In genomic region chr2:237692601-237693079, GRCh38 we compare ENCODE assay signal across 8 cellular contexts.
A peak's percentile ranks its signal among the peaks of the same experiment; 100 is the strongest.
DNase-seq lines count a peak whose midpoint lies in the region; ATAC-seq, FAIRE-seq and TF ChIP-seq lines count a peak whose summit lies in the region.

No MANE protein-coding gene starts in this region.

- BruUV-seq in Caco-2 (replicated peaks; lab: Mats Ljungman, UMichigan): no TSS peak
- no TSS peak for BruUV-seq in K562 (replicated peaks; lab: Mats Ljungman, UMichigan)

- in situ Hi-C loops in K562 (cut with MboI): no loop called here

- DNase-seq in Caco-2 (peak in 1 of 2 experiments; percentile 16), NCI-H2227 (lab: John Stamatoyannopoulos, UW; ENCODE audit: unreplicated experiment) (peak; percentile 61), K562 (ENCODE audit: extremely low read depth in 1 of 4, low spot score in 3 of 4) (peak in 2 of 4 experiments; percentile 21 to 47), kidney glomerular epithelial cell (lab: John Stamatoyannopoulos, UW) (peak; percentile 26), DMS153 (lab: John Stamatoyannopoulos, UW) (no peak), NCI-H2196 (lab: John Stamatoyannopoulos, UW; ENCODE audit: unreplicated experiment) (no peak)
- DNase-seq in stimulated activated naive CD8-positive, alpha-beta T cell treated with anti-CD3 and anti-CD28 coated beads, Interleukin-15, amount 100 ng/mL, for 72 hours: peak in 1 of 2 donors; percentile 60

- no peaks in the 10 kb centered on the region for H3K9me1 ChIP-seq in K562 (ENCODE audit: control insufficient read depth, insufficient read depth, low read length)

- peaks cover 53% of the 10 kb centered on the region for H3K79me2 ChIP-seq in K562 (ENCODE audit: control insufficient read depth, insufficient read depth, low read length)

- CTCF ChIA-PET in Caco-2 (lab: Charles Lee) (interaction anchor here (0.7 kb wide), 1 partner anchor 98 kb away, joined by 3 read pairs; no protein-coding TSS in a partner anchor), K562 (lab: Yijun Ruan, JAX; ENCODE audit: low intra/inter-chr PET ratio) (no interaction called here)

- H3K4me2 ChIP-seq in K562 (ENCODE audit: insufficient read depth, low read length): peak overlapping the region; percentile 81

- peaks cover 19% of the 10 kb centered on the region; the same call in 1 of the 2 replicates for H3K4me1 ChIP-seq in Caco-2
- H3K4me1 ChIP-seq in K562 (replicated peaks in 1 of 2; ENCODE audit: control insufficient read depth in 2 of 2, insufficient read depth in 2 of 2, low read length in 2 of 2): peaks cover 26 to 37% of the 10 kb centered on the region in 2 experiments

- peak overlapping the region; percentile 79 for H2AFZ ChIP-seq in K562 (ENCODE audit: low read depth, low read length)

- no peaks in the 10 kb centered on the region for H3K27me3 ChIP-seq in Caco-2 (replicated peaks; ENCODE audit: control insufficient read depth, insufficient read depth, low read length)
- H3K27me3 ChIP-seq in K562 (ENCODE audit: control insufficient read depth in 2 of 2, insufficient read depth in 2 of 2, low read length in 2 of 2): no peaks in the 10 kb centered on the region

- H3K27ac ChIP-seq in K562 (ENCODE audit: extremely low read depth, low read depth, low read length): peak overlapping the region; percentile 89

- TF ChIP-seq CTCF in Caco-2 (IDR thresholded peaks at IDR 0.05; ENCODE audit: insufficient read depth in 1 of 2, low read depth in 1 of 2, low read length in 1 of 2, severe bottlenecking in 1 of 2, unreplicated experiment in 1 of 2): no peak
- TF ChIP-seq CTCF in K562 (IDR thresholded peaks at IDR 0.05 in 2 of 3, conservative IDR thresholded peaks at IDR 0.05 in 1 of 3; ENCODE audit: insufficient read depth in 2 of 3, low read depth in 1 of 3, low read length in 3 of 3): no peak

- peak overlapping the region; percentile 45 for H3K27ac Mint-ChIP-seq in Caco-2 (ENCODE audit: unreplicated experiment)
- peak overlapping the region; percentile 99 for H3K27ac Mint-ChIP-seq in stimulated activated naive CD8-positive, alpha-beta T cell treated with anti-CD3 and anti-CD28 coated beads, Interleukin-15, amount 100 ng/mL, for 72 hours

- H3K4me3 Mint-ChIP-seq in Caco-2 (ENCODE audit: unreplicated experiment): peak overlapping the region; percentile 72
- H3K4me3 Mint-ChIP-seq in stimulated activated naive CD8-positive, alpha-beta T cell treated with anti-CD3 and anti-CD28 coated beads, Interleukin-15, amount 100 ng/mL, for 72 hours: peak overlapping the region; percentile 91 to 97

- H3K36me3 ChIP-seq in Caco-2 (ENCODE audit: control insufficient read depth, insufficient read depth, low read length) (no peaks in the 10 kb centered on the region), K562 (ENCODE audit: control insufficient read depth, insufficient read depth, low read length) (no peaks in the 10 kb centered on the region)

- H3K4me1 Mint-ChIP-seq in Caco-2 (ENCODE audit: low read depth, unreplicated experiment): peaks cover 19% of the 10 kb centered on the region
- peaks cover 79% of the 10 kb centered on the region for H3K4me1 Mint-ChIP-seq in stimulated activated naive CD8-positive, alpha-beta T cell treated with anti-CD3 and anti-CD28 coated beads, Interleukin-15, amount 100 ng/mL, for 72 hours

- no peak for TF ChIP-seq RAD21 in K562 (CRISPR knock-in tag; conservative IDR thresholded peaks at IDR 0.05 in 1 of 2, IDR thresholded peaks at IDR 0.05 in 1 of 2)

- no peaks in the 10 kb centered on the region for H3K27me3 Mint-ChIP-seq in Caco-2 (ENCODE audit: insufficient read depth, unreplicated experiment)
- no peaks in the 10 kb centered on the region for H3K27me3 Mint-ChIP-seq in stimulated activated naive CD8-positive, alpha-beta T cell treated with anti-CD3 and anti-CD28 coated beads, Interleukin-15, amount 100 ng/mL, for 72 hours

- no peaks in the 10 kb centered on the region for H3K9me3 ChIP-seq in Caco-2
- no peaks in the 10 kb centered on the region for H3K9me3 ChIP-seq in K562 (replicated peaks; ENCODE audit: control insufficient read depth, insufficient read depth, low read depth, low read length)

- ATAC-seq in GM21390 (IDR thresholded peaks at IDR 0.05; ENCODE audit: unreplicated experiment) (peak; percentile 0), K562 (peak; percentile 62)
- peak; percentile 7 for ATAC-seq in stimulated activated naive CD8-positive, alpha-beta T cell treated with anti-CD3 and anti-CD28 coated beads, Interleukin-15, amount 100 ng/mL, for 72 hours

- no peaks in the 10 kb centered on the region for H3K9me3 Mint-ChIP-seq in Caco-2 (ENCODE audit: unreplicated experiment)
- no peaks in the 10 kb centered on the region for H3K9me3 Mint-ChIP-seq in stimulated activated naive CD8-positive, alpha-beta T cell treated with anti-CD3 and anti-CD28 coated beads, Interleukin-15, amount 100 ng/mL, for 72 hours

- H3K4me3 ChIP-seq in Caco-2 (ENCODE audit: low read depth, low read length): peak overlapping the region; percentile 81
- peak overlapping the region; percentile 86 for H3K4me3 ChIP-seq in K562

- FAIRE-seq in K562 (lab: Jason Lieb, UNC): no peak

- no peak for TF ChIP-seq POLR2A in K562 (conservative IDR thresholded peaks at IDR 0.05)

- TF ChIP-seq EP300 in K562 (IDR thresholded peaks at IDR 0.05; ENCODE audit: low read length): no peak

- H3K36me3 Mint-ChIP-seq in Caco-2 (ENCODE audit: insufficient read depth, unreplicated experiment): no peaks in the 10 kb centered on the region

- peak overlapping the region; percentile 79 to 94 for H3K9ac ChIP-seq in K562 (ENCODE audit: insufficient read depth in 1 of 2, low read depth in 2 of 2, low read length in 2 of 2)

- intact Hi-C loops in Caco-2 (cut with micrococcal nuclease; ENCODE audit: unreplicated experiment) (loop anchor here (1.0 to 10.0 kb wide), 4 partner anchors 22 to 98 kb away; partner anchors contain the start of gene RAB17), K562 (cut with micrococcal nuclease) (no loop called here)

- WGBS in K562 (ENCODE audit: insufficient coverage, low coverage, missing lambda C conversion rate): under 1% methylated on average over 26 of the region's 36 CpGs

- H4K20me1 ChIP-seq in K562 (replicated peaks; ENCODE audit: control insufficient read depth, insufficient read depth, low read length): peaks cover 10% of the 10 kb centered on the region

- POLR2A ChIA-PET in Caco-2 (lab: Charles Lee): no interaction called here
- POLR2A ChIA-PET in K562 (lab: Yijun Ruan, JAX): interaction anchor here (2.0 kb wide), 1 partner anchor 10 kb away, joined by 11 read pairs; no protein-coding TSS in a partner anchor

TF ChIP-seq in K562, 482 proteins besides CTCF, POLR2A, EP300 and RAD21 (continues in another document):
- TF ChIP-seq ZNF197 (CRISPR knock-in tag; IDR thresholded peaks at IDR 0.05; ENCODE audit: low read depth): no peak
- TF ChIP-seq CREB3 (tag; conservative IDR thresholded peaks at IDR 0.05; ENCODE audit: low read depth): no peak
- no peak for TF ChIP-seq CEBPG (CRISPR knock-in tag; IDR thresholded peaks at IDR 0.05)
- no peak for TF ChIP-seq CEBPG (tag; conservative IDR thresholded peaks at IDR 0.05 in 1 of 2, IDR thresholded peaks at IDR 0.05 in 1 of 2)
- no peak for TF ChIP-seq ZNF212 (CRISPR knock-in tag; IDR thresholded peaks at IDR 0.05)
- peak; percentile 32; the same call in 1 of the 2 replicates for TF ChIP-seq ESRRA (IDR thresholded peaks at IDR 0.05; ENCODE audit: borderline replicate concordance, low read depth)
- peak; percentile 66 for TF ChIP-seq MAX (CRISPR knock-in tag; IDR thresholded peaks at IDR 0.05)
- peak; percentile 79 for TF ChIP-seq POLR2G (IDR thresholded peaks at IDR 0.05; ENCODE audit: low read depth, low read length)
- TF ChIP-seq ZNF263 (CRISPR knock-in tag; IDR thresholded peaks at IDR 0.05; ENCODE audit: borderline replicate concordance): 0 out of 2 replicates have a peak, but pooled peaks have one; percentile 33
- TF ChIP-seq CBX5 (IDR thresholded peaks at IDR 0.05; ENCODE audit: borderline replicate concordance, low read depth): no peak
- peak; percentile 77 for TF ChIP-seq MYC (IDR thresholded peaks at IDR 0.05; ENCODE audit: low read depth, low read length)
- TF ChIP-seq MYC (CRISPR knock-in tag; IDR thresholded peaks at IDR 0.05; ENCODE audit: borderline replicate concordance, low read depth): no peak
- TF ChIP-seq ZNF644 (tag; IDR thresholded peaks at IDR 0.05; ENCODE audit: low read depth): no peak
- no peak for TF ChIP-seq TSC22D4 (tag; IDR thresholded peaks at IDR 0.05)
- TF ChIP-seq RBFOX2 (IDR thresholded peaks at IDR 0.05; ENCODE audit: low read depth, low read length): peak; percentile 75
- peak in 1 of 2 experiments; percentile 4; a peak in 1 of 4 replicates for TF ChIP-seq NONO (IDR thresholded peaks at IDR 0.05; ENCODE audit: low read depth in 2 of 2, low read length in 1 of 2)
- peak in 1 of 2 experiments; percentile 39; a peak in 1 of 4 replicates for TF ChIP-seq HDAC1 (IDR thresholded peaks at IDR 0.05)
- TF ChIP-seq NR2C1 (IDR thresholded peaks at IDR 0.05): no peak
- TF ChIP-seq NR2C1 (tag; IDR thresholded peaks at IDR 0.05): no peak
- 0 out of 4 replicates have a peak, but pooled peaks of 1 of the 2 experiments have one; percentile 6 for TF ChIP-seq MAZ (CRISPR knock-in tag; conservative IDR thresholded peaks at IDR 0.05 in 1 of 2, IDR thresholded peaks at IDR 0.05 in 1 of 2)
- no peak for TF ChIP-seq ZBTB1 (CRISPR knock-in tag; IDR thresholded peaks at IDR 0.05; ENCODE audit: borderline replicate concordance, low read depth)
- no peak for TF ChIP-seq SNAPC5 (CRISPR knock-in tag; IDR thresholded peaks at IDR 0.05)
- TF ChIP-seq SIN3B (IDR thresholded peaks at IDR 0.05; ENCODE audit: low read depth): no peak
- TF ChIP-seq MEF2A (IDR thresholded peaks at IDR 0.05; ENCODE audit: control insufficient read depth, low read depth, low read length): no peak
- no peak for TF ChIP-seq SRSF3 (IDR thresholded peaks at IDR 0.05; ENCODE audit: insufficient read depth, low read length)

Comparison
In these comparisons a context has a peak if more than half of its experiments do, and no peak if none do; other contexts are left out.
1. DNase-seq: peak in NCI-H2227 (single experiment) and kidney glomerular epithelial cell (single experiment); none in DMS153 (single experiment) and NCI-H2196 (single experiment).
2. ATAC-seq: peak in every context shown above with its lines; median percentile 62 in K562; 7 in stimulated activated naive CD8-positive, alpha-beta T cell treated with anti-CD3 and anti-CD28 coated beads, Interleukin-15, amount 100 ng/mL, for 72 hours; 0 in GM21390.